In genomic region chr6:84811351-84811750, GRCh38 we compare ENCODE assay signal across 28 cellular contexts. TPM values are rescaled to one million over a fixed set of nuclear protein-coding genes. Genes with fewer than 3 reads are reported as not detected.
"Had no signal": no experiment of that assay in that cellular context is flagged by ENCODE, and none has a peak within 500 bp of the region (broad histone marks: within the 10 kb centered on the region; RNA-seq: fewer than 3 reads in every experiment).

No MANE protein-coding gene starts in this region.

- H3K4me3 ChIP-seq: coronary artery, esophagus squamous epithelium, lower lobe of right lung, ovary, psoas muscle, right lobe of liver, stomach, thyroid gland had no signal

- H3K36me3 ChIP-seq: esophagus squamous epithelium, lower lobe of right lung, ovary, right lobe of liver, stomach, thyroid gland had no signal

- DNase-seq: dermis blood vessel endothelial cell; effector memory CD4-positive, alpha-beta T cell; erythroblast; esophagus squamous epithelium; foreskin melanocyte; glutamatergic neuron; hypothalamus; immature natural killer cell; islet precursor cell; kidney glomerular epithelial cell; left ventricle myocardium superior; lower lobe of right lung; natural killer cell; occipital lobe; ovary; posterior cingulate gyrus; psoas muscle; retina; right lobe of liver; small intestine; stimulated activated CD4-positive, alpha-beta T cell treated with anti-CD3 and anti-CD28 coated beads, Interleukin-1b, Interleukin-23, amount 100 ng/mL, for 48 hours; stimulated activated CD4-positive, alpha-beta T cell treated with anti-CD3 and anti-CD28 coated beads, Interleukin-4, amount 100 ng/mL, for 24 hours; stimulated activated naive CD4-positive, alpha-beta T cell treated with Interleukin-2 at 50 U/mL for 16 hours; stomach; thyroid gland had no signal

- ATAC-seq: left ventricle myocardium superior; lower lobe of right lung; natural killer cell; psoas muscle; right lobe of liver; stimulated activated effector memory CD8-positive, alpha-beta T cell treated with anti-CD3 and anti-CD28 coated beads, Interleukin-12 subunit alpha, Interleukin-12 subunit beta, amount 100 ng/mL, for 72 hours had no signal

- H3K9me3 ChIP-seq: esophagus squamous epithelium, lower lobe of right lung, ovary, psoas muscle, right lobe of liver, stomach, thyroid gland had no signal

- H3K27me3 ChIP-seq: esophagus squamous epithelium, ovary, right lobe of liver, stomach, thyroid gland had no signal

- H3K27ac ChIP-seq: coronary artery, esophagus squamous epithelium, lower lobe of right lung, ovary, psoas muscle, right lobe of liver, stomach, thyroid gland had no signal

- H3K4me1 ChIP-seq: esophagus squamous epithelium, lower lobe of right lung, psoas muscle, right lobe of liver, stomach, thyroid gland had no signal

RNA-seq across cellular contexts. Expression of gene TBX18, which starts 47.0 kb away (rescaled TPM):
- total RNA-seq: natural killer cell had no signal
- polyA plus RNA-seq: immature natural killer cell, neural cell had no signal
